22 cellular contexts compared by ENCODE assay signal in genomic region chr19:51351266-51351990, GRCh38. TPM values are rescaled to one million over a fixed set of nuclear protein-coding genes. Genes with fewer than 3 reads are reported as not detected.
A peak's percentile ranks its signal among the peaks of the same experiment; 100 is the strongest.
DNase-seq lines count a peak whose midpoint lies in the region; ATAC-seq and TF ChIP-seq lines count a peak whose summit lies in the region.
"Had no signal": no experiment of that assay in that cellular context is flagged by ENCODE, and none has a peak within 500 bp of the region (broad histone marks: within the 10 kb centered on the region; RNA-seq: fewer than 3 reads in every experiment).

No MANE protein-coding gene starts in this region.

- no peaks in the 10 kb centered on the region for H3K27me3 ChIP-seq in WERI-Rb-1 (ENCODE audit: insufficient read depth, low read depth, severe bottlenecking)
- no peaks in the 10 kb centered on the region for H3K27me3 ChIP-seq in fibroblast of lung (ENCODE audit: control insufficient read depth, insufficient read depth, low read length)
- H3K27me3 ChIP-seq in smooth muscle cell (ENCODE audit: low read depth), result no peaks in the 10 kb centered on the region
- H3K27me3 ChIP-seq: upper lobe of right lung had no signal

- H3F3A ChIP-seq in smooth muscle cell (ENCODE audit: low read depth), result peaks cover 6% of the 10 kb centered on the region

- H3K4me1 ChIP-seq in fibroblast of lung (ENCODE audit: control insufficient read depth, extremely low read depth, insufficient read depth, low read length) (no peaks in the 10 kb centered on the region), smooth muscle cell (ENCODE audit: low read depth) (peaks cover 13% of the 10 kb centered on the region)
- H3K4me1 ChIP-seq: upper lobe of right lung had no signal

- H3K79me2 ChIP-seq in fibroblast of lung (ENCODE audit: control insufficient read depth, insufficient read depth, low read length) (no peaks in the 10 kb centered on the region), smooth muscle cell (ENCODE audit: low read depth) (no peaks in the 10 kb centered on the region)

- H3K27ac ChIP-seq in WERI-Rb-1 (peak overlapping the region; percentile 71), fibroblast of lung (ENCODE audit: insufficient read depth, low read length) (peak overlapping the region; percentile 43), smooth muscle cell (ENCODE audit: low read depth) (peak overlapping the region; percentile 37)
- H3K27ac ChIP-seq: C4-2B, upper lobe of right lung had no signal

- H2AFZ ChIP-seq in fibroblast of lung (ENCODE audit: low read length) (no peak overlapping the region), smooth muscle cell (ENCODE audit: low read depth) (no peak overlapping the region)

- no peak overlapping the region for H3K9ac ChIP-seq in fibroblast of lung (ENCODE audit: insufficient read depth, low read length)
- H3K9ac ChIP-seq in smooth muscle cell (ENCODE audit: low read depth), result no peak overlapping the region

- 96% methylated on average over 11 of the region's 11 CpGs for WGBS in smooth muscle cell (ENCODE audit: low lambda C conversion rate)

- intact Hi-C loops in activated CD8-positive, alpha-beta T cell treated with anti-CD3 and anti-CD28 coated beads for 36 hours (cut with micrococcal nuclease), result no loop called here

- POLR2A ChIA-PET in activated CD8-positive, alpha-beta T cell treated with anti-CD3 and anti-CD28 coated beads for 36 hours (lab: Charles Lee), result interaction anchor here (0.9 kb wide), 1 partner anchor 14 kb away, joined by 3 read pairs; no protein-coding TSS in a partner anchor
- POLR2A ChIA-PET in activated CD8-positive, alpha-beta T cell treated with anti-CD3 and anti-CD28 coated beads, Interleukin-2, amount 10 ng/mL, durations not matched to agents 7 days and 5 days (lab: Charles Lee), result no interaction called here

- no peaks in the 10 kb centered on the region for H4K20me1 ChIP-seq in fibroblast of lung (ENCODE audit: control insufficient read depth, extremely low read depth, insufficient read depth, low read length)
- no peaks in the 10 kb centered on the region for H4K20me1 ChIP-seq in smooth muscle cell (ENCODE audit: low read depth)

- peaks cover 42% of the 10 kb centered on the region for H3K36me3 Mint-ChIP-seq in activated CD8-positive, alpha-beta T cell treated with anti-CD3 and anti-CD28 coated beads for 36 hours (ENCODE audit: low read depth)
- H3K36me3 Mint-ChIP-seq in activated CD8-positive, alpha-beta T cell treated with anti-CD3 and anti-CD28 coated beads, Interleukin-2, amount 10 ng/mL, durations not matched to agents 7 days and 5 days (ENCODE audit: low read depth), result peaks cover 32% of the 10 kb centered on the region
- H3K36me3 Mint-ChIP-seq: natural killer cell had no signal

- H3K4me3 ChIP-seq in WERI-Rb-1 (ENCODE audit: low read depth, low read length), result no peak overlapping the region
- H3K4me3 ChIP-seq in fibroblast of lung (replicated peaks in 1 of 4; ENCODE audit: control extremely low read depth in 1 of 4, insufficient read depth in 1 of 4, low read depth in 3 of 4, low read length in 4 of 4), result no peak overlapping the region
- H3K4me3 ChIP-seq in smooth muscle cell, result no peak overlapping the region
- H3K4me3 ChIP-seq: skin epidermis, upper lobe of right lung had no signal

- no peaks in the 10 kb centered on the region for H3K9me3 Mint-ChIP-seq in activated CD8-positive, alpha-beta T cell treated with anti-CD3 and anti-CD28 coated beads for 36 hours
- no peaks in the 10 kb centered on the region for H3K9me3 Mint-ChIP-seq in activated CD8-positive, alpha-beta T cell treated with anti-CD3 and anti-CD28 coated beads, Interleukin-2, amount 10 ng/mL, durations not matched to agents 7 days and 5 days (ENCODE audit: insufficient read depth)
- H3K9me3 Mint-ChIP-seq: natural killer cell had no signal

- H3K27me3 Mint-ChIP-seq in activated CD8-positive, alpha-beta T cell treated with anti-CD3 and anti-CD28 coated beads for 36 hours, result no peaks in the 10 kb centered on the region
- no peaks in the 10 kb centered on the region for H3K27me3 Mint-ChIP-seq in activated CD8-positive, alpha-beta T cell treated with anti-CD3 and anti-CD28 coated beads, Interleukin-2, amount 10 ng/mL, durations not matched to agents 7 days and 5 days (ENCODE audit: low read depth)

- no peak for ATAC-seq in activated CD8-positive, alpha-beta T cell treated with anti-CD3 and anti-CD28 coated beads for 36 hours
- no peak for ATAC-seq in activated CD8-positive, alpha-beta T cell treated with anti-CD3 and anti-CD28 coated beads, Interleukin-2, amount 10 ng/mL, durations not matched to agents 7 days and 5 days
- ATAC-seq in HG03521 (IDR thresholded peaks at IDR 0.05; ENCODE audit: unreplicated experiment), result no peak
- ATAC-seq: natural killer cell, upper lobe of right lung had no signal

- H3K36me3 ChIP-seq in WERI-Rb-1 (peaks cover 17% of the 10 kb centered on the region), fibroblast of lung (ENCODE audit: control insufficient read depth, insufficient read depth, low read length) (peaks cover 4% of the 10 kb centered on the region), smooth muscle cell (ENCODE audit: low read depth) (no peaks in the 10 kb centered on the region)

- no peak for TF ChIP-seq CTCF in activated CD8-positive, alpha-beta T cell treated with anti-CD3 and anti-CD28 coated beads for 36 hours (IDR thresholded peaks at IDR 0.05)
- TF ChIP-seq CTCF in WERI-Rb-1 (IDR thresholded peaks at IDR 0.05; ENCODE audit: low read depth, low read length) (no peak), fibroblast of lung (conservative IDR thresholded peaks at IDR 0.05 in 1 of 2, IDR thresholded peaks at IDR 0.05 in 1 of 2; ENCODE audit: low read depth in 1 of 2, low read length in 2 of 2) (no peak), smooth muscle cell (IDR thresholded peaks at IDR 0.05; ENCODE audit: borderline replicate concordance, insufficient read depth, poor library complexity, severe bottlenecking) (no peak), GM10266 (IDR thresholded peaks at IDR 0.05; ENCODE audit: control insufficient read depth, insufficient read depth, low read depth, missing control alignments) (no peak)

- CTCF ChIA-PET in activated CD8-positive, alpha-beta T cell treated with anti-CD3 and anti-CD28 coated beads for 36 hours (lab: Charles Lee), result interaction anchor here (0.7 to 1.6 kb wide), 3 partner anchors 13 to 795 kb away, joined by 3 to 4 read pairs (median 3); no protein-coding TSS in a partner anchor
- CTCF ChIA-PET in activated CD8-positive, alpha-beta T cell treated with anti-CD3 and anti-CD28 coated beads, Interleukin-2, amount 10 ng/mL, durations not matched to agents 7 days and 5 days (lab: Charles Lee), result no interaction called here

- H3K9me3 ChIP-seq in WERI-Rb-1 (ENCODE audit: severe bottlenecking) (peaks cover 3% of the 10 kb centered on the region), fibroblast of lung (ENCODE audit: control insufficient read depth, insufficient read depth, low read depth, low read length) (no peaks in the 10 kb centered on the region), smooth muscle cell (replicated peaks; ENCODE audit: low read depth) (no peaks in the 10 kb centered on the region)
- H3K9me3 ChIP-seq: upper lobe of right lung had no signal

- H3K27ac Mint-ChIP-seq in activated CD8-positive, alpha-beta T cell treated with anti-CD3 and anti-CD28 coated beads for 36 hours, result peak overlapping the region; percentile 25
- H3K27ac Mint-ChIP-seq in activated CD8-positive, alpha-beta T cell treated with anti-CD3 and anti-CD28 coated beads, Interleukin-2, amount 10 ng/mL, durations not matched to agents 7 days and 5 days, result no peak overlapping the region

- no peak for DNase-seq in activated CD8-positive, alpha-beta T cell treated with anti-CD3 and anti-CD28 coated beads for 36 hours
- no peak for DNase-seq in activated CD8-positive, alpha-beta T cell treated with anti-CD3 and anti-CD28 coated beads, Interleukin-2, amount 10 ng/mL, durations not matched to agents 7 days and 5 days
- no peak for DNase-seq in WERI-Rb-1
- no peak for DNase-seq in fibroblast of lung (ENCODE audit: low read depth in 2 of 2)
- no peak for DNase-seq in smooth muscle cell (lab: John Stamatoyannopoulos, UW; ENCODE audit: unreplicated experiment)
- DNase-seq in GM10266 (ENCODE audit: extremely low spot score), result no peak
- no peak for DNase-seq in 8988T
- DNase-seq: Karpas-422; natural killer cell; NCI-H1048; NCI-H2029 treated with DMSO at 0.1 percent for 48 hours; NCI-H510A; NK-92 treated with Interleukin-12 subunit alpha and Interleukin-12 subunit beta, amount 100 ng/mL, for 24 hours; stimulated activated CD4-positive, alpha-beta T cell treated with anti-CD3 and anti-CD28 coated beads, Interleukin-4, amount 100 ng/mL, for 1 hour; upper lobe of right lung had no signal

- no peak overlapping the region for H3K4me3 Mint-ChIP-seq in activated CD8-positive, alpha-beta T cell treated with anti-CD3 and anti-CD28 coated beads for 36 hours
- no peak overlapping the region for H3K4me3 Mint-ChIP-seq in activated CD8-positive, alpha-beta T cell treated with anti-CD3 and anti-CD28 coated beads, Interleukin-2, amount 10 ng/mL, durations not matched to agents 7 days and 5 days
- H3K4me3 Mint-ChIP-seq: natural killer cell had no signal

- H3K4me2 ChIP-seq in fibroblast of lung (ENCODE audit: extremely low read depth, insufficient read depth, low read length), result no peak overlapping the region
- H3K4me2 ChIP-seq in smooth muscle cell, result no peak overlapping the region

- H3K4me1 Mint-ChIP-seq in activated CD8-positive, alpha-beta T cell treated with anti-CD3 and anti-CD28 coated beads for 36 hours (ENCODE audit: low read depth), result peaks cover 13% of the 10 kb centered on the region
- H3K4me1 Mint-ChIP-seq in activated CD8-positive, alpha-beta T cell treated with anti-CD3 and anti-CD28 coated beads, Interleukin-2, amount 10 ng/mL, durations not matched to agents 7 days and 5 days (ENCODE audit: low read depth), result peaks cover 21% of the 10 kb centered on the region

RNA-seq across cellular contexts. Expression of gene VSIG10L, which starts 9.5 kb away (rescaled TPM):
- total RNA-seq in activated CD8-positive, alpha-beta T cell treated with anti-CD3 and anti-CD28 coated beads for 36 hours, result 1 to 10 TPM; 3.6 to 3.7 TPM
- 1 to 10 TPM; 1.8 to 2.0 TPM for total RNA-seq in activated CD8-positive, alpha-beta T cell treated with anti-CD3 and anti-CD28 coated beads, Interleukin-2, amount 10 ng/mL, durations not matched to agents 7 days and 5 days
- total RNA-seq in fibroblast of lung, result 0.26 and 0.33 TPM in 2 replicates
- 0.66 and 0.82 TPM in 2 replicates for polyA plus RNA-seq in fibroblast of lung
- 0.72 and 0.88 TPM in 2 replicates for polyA plus RNA-seq in fibroblast of lung (2012)
- polyA minus RNA-seq in fibroblast of lung (ENCODE audit: low replicate concordance), result 0.31 TPM in 1 of 2 replicates, not detected in the other
- 0.63 and 2.2 TPM in 2 replicates for total RNA-seq in smooth muscle cell
- polyA plus RNA-seq in smooth muscle cell, result 2.5 and 4.2 TPM in 2 replicates

RNA-seq across cellular contexts. Expression of gene ETFB, which starts 14.8 kb away (rescaled TPM):
- 100 to 1,000 TPM; 151 to 162 TPM for total RNA-seq in activated CD8-positive, alpha-beta T cell treated with anti-CD3 and anti-CD28 coated beads for 36 hours
- 100 to 1,000 TPM; 137 to 141 TPM for total RNA-seq in activated CD8-positive, alpha-beta T cell treated with anti-CD3 and anti-CD28 coated beads, Interleukin-2, amount 10 ng/mL, durations not matched to agents 7 days and 5 days
- total RNA-seq in fibroblast of lung, result 71.7 and 123 TPM in 2 replicates
- 84.4 and 101 TPM in 2 replicates for polyA plus RNA-seq in fibroblast of lung
- 126 and 159 TPM in 2 replicates for polyA plus RNA-seq in fibroblast of lung (2012)
- polyA minus RNA-seq in fibroblast of lung (ENCODE audit: low replicate concordance), result 30.1 and 49.9 TPM in 2 replicates
- total RNA-seq in smooth muscle cell, result 38.0 and 51.1 TPM in 2 replicates
- 94.5 and 108 TPM in 2 replicates for polyA plus RNA-seq in smooth muscle cell

RNA-seq across cellular contexts. Expression of gene CLDND2, which starts 17.4 kb away (rescaled TPM):
- total RNA-seq in activated CD8-positive, alpha-beta T cell treated with anti-CD3 and anti-CD28 coated beads for 36 hours, result 1 to 10 TPM; 5.0 to 5.4 TPM
- total RNA-seq in activated CD8-positive, alpha-beta T cell treated with anti-CD3 and anti-CD28 coated beads, Interleukin-2, amount 10 ng/mL, durations not matched to agents 7 days and 5 days, result 1 to 10 TPM; 8.5 to 10.0 TPM
- total RNA-seq in fibroblast of lung (not detected in 2 replicates), smooth muscle cell (not detected in 2 replicates)
- polyA plus RNA-seq in fibroblast of lung (not detected in 2 replicates), smooth muscle cell (1.4 TPM in 1 of 2 replicates, not detected in the other)
- 0.44 and 0.63 TPM in 2 replicates for polyA plus RNA-seq in fibroblast of lung (2012)
- not detected in 2 replicates for polyA minus RNA-seq in fibroblast of lung (ENCODE audit: low replicate concordance)
- total RNA-seq: fibroblast of villous mesenchyme, RPMI7951 had no signal

RNA-seq across cellular contexts. Expression of gene NKG7, which starts 21.0 kb away (rescaled TPM):
- total RNA-seq in activated CD8-positive, alpha-beta T cell treated with anti-CD3 and anti-CD28 coated beads for 36 hours, result 100 to 1,000 TPM; 258 to 283 TPM
- 100 to 1,000 TPM; 401 to 410 TPM for total RNA-seq in activated CD8-positive, alpha-beta T cell treated with anti-CD3 and anti-CD28 coated beads, Interleukin-2, amount 10 ng/mL, durations not matched to agents 7 days and 5 days
- total RNA-seq in fibroblast of lung, result not detected in 2 replicates
- polyA plus RNA-seq in fibroblast of lung, result not detected in 2 replicates
- not detected in 2 replicates for polyA plus RNA-seq in fibroblast of lung (2012)
- polyA minus RNA-seq in fibroblast of lung (ENCODE audit: low replicate concordance), result not detected in 2 replicates
- not detected in 2 replicates for total RNA-seq in smooth muscle cell
- not detected in 2 replicates for polyA plus RNA-seq in smooth muscle cell
- total RNA-seq: fibroblast of villous mesenchyme, RPMI7951 had no signal
- polyA plus RNA-seq: keratinocyte had no signal

RNA-seq across cellular contexts. Expression of gene LIM2, which starts 36.3 kb away (rescaled TPM):
- total RNA-seq in activated CD8-positive, alpha-beta T cell treated with anti-CD3 and anti-CD28 coated beads for 36 hours, result 1 to 10 TPM; 1.4 to 2.6 TPM
- not detected for total RNA-seq in activated CD8-positive, alpha-beta T cell treated with anti-CD3 and anti-CD28 coated beads, Interleukin-2, amount 10 ng/mL, durations not matched to agents 7 days and 5 days
- total RNA-seq in fibroblast of lung (not detected in 2 replicates), smooth muscle cell (not detected in 2 replicates)
- polyA plus RNA-seq in fibroblast of lung (not detected in 2 replicates), smooth muscle cell (not detected in 2 replicates)
- polyA plus RNA-seq in fibroblast of lung (2012), result not detected in 2 replicates
- polyA minus RNA-seq in fibroblast of lung (ENCODE audit: low replicate concordance), result not detected in 2 replicates
- total RNA-seq: fibroblast of villous mesenchyme, posterior vena cava, RPMI7951, upper lobe of right lung had no signal
- polyA plus RNA-seq: keratinocyte had no signal
